In the genomic region with DNA sequence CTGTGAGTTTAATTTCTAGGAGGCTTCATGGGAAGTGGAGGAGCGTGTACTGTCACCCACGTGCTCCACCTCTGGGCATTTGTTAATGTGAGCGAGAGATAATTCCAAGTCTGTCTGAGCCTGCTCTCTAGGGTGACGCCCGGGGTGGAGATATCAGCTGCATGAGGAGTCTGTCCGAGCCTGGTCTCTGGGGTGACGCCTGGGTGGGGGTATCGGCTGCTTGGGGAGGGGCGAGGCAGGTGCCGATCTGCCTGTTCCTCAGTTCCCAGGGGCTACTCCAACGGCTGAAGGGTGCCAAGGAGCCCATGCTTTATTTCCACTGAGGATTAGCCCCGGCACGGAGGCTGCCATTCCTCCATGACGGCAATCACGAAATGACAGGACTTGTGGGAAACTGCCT, we compare ENCODE assay signal across 15 cellular contexts.
DNase-seq lines count a peak whose midpoint lies in the region; ATAC-seq and TF ChIP-seq lines count a peak whose summit lies in the region.
"Had no signal": no experiment of that assay in that cellular context is flagged by ENCODE, and none has a peak within 500 bp of the region (broad histone marks: within the 10 kb centered on the region; RNA-seq: fewer than 3 reads in every experiment).

No MANE protein-coding gene starts in this region.

- H3K4me2 ChIP-seq in GM23338: no peak overlapping the region

- H3K4me3 ChIP-seq in lower lobe of right lung: no peak overlapping the region
- no peak overlapping the region for H3K4me3 ChIP-seq in GM23338

- H2AFZ ChIP-seq in GM23338: no peak overlapping the region

- DNase-seq in AG08395 (ENCODE audit: low spot score) (peak; percentile 5), COLO668 (lab: John Stamatoyannopoulos, UW; ENCODE audit: unreplicated experiment) (peak; percentile 16), lower lobe of right lung (peak; percentile 23), GM23338 (ENCODE audit: low spot score) (no peak), foreskin keratinocyte (no peak)
- no peak for DNase-seq in CD4-positive, alpha-beta T cell
- DNase-seq: ACHN; AML-193; Caco-2; CD8-positive, alpha-beta memory T cell; GOT3; H7; HFFc6 had no signal

- POLR2A ChIA-PET in CD4-positive, alpha-beta T cell (lab: Charles Lee): no interaction called here

- H3K9me2 ChIP-seq in GM23338 (ENCODE audit: insufficient read depth): no peaks in the 10 kb centered on the region

- no peaks in the 10 kb centered on the region for H3K9me3 Mint-ChIP-seq in CD4-positive, alpha-beta T cell
- no peaks in the 10 kb centered on the region for H3K9me3 Mint-ChIP-seq in GM23338
- H3K9me3 Mint-ChIP-seq: CD8-positive, alpha-beta memory T cell had no signal

- H3K36me3 ChIP-seq in lower lobe of right lung (no peaks in the 10 kb centered on the region), GM23338 (ENCODE audit: insufficient read depth) (no peaks in the 10 kb centered on the region; the same call in 1 of the 2 replicates)

- H3F3A ChIP-seq in GM23338 (replicated peaks; ENCODE audit: low read depth): no peaks in the 10 kb centered on the region

- H3K4me3 Mint-ChIP-seq in CD4-positive, alpha-beta T cell: no peak overlapping the region
- no peak overlapping the region for H3K4me3 Mint-ChIP-seq in GM23338
- H3K4me3 Mint-ChIP-seq: CD8-positive, alpha-beta memory T cell; HFFc6 had no signal

- no peaks in the 10 kb centered on the region for H3K27me3 Mint-ChIP-seq in CD4-positive, alpha-beta T cell
- H3K27me3 Mint-ChIP-seq in GM23338 (ENCODE audit: insufficient read depth, low read depth, poor library complexity): peaks cover 5% of the 10 kb centered on the region

- TF ChIP-seq CTCF in lower lobe of right lung (IDR thresholded peaks at IDR 0.05): no peak
- TF ChIP-seq CTCF in CD4-positive, alpha-beta T cell (IDR thresholded peaks at IDR 0.05): no peak
- no peak for TF ChIP-seq CTCF in GM23338 (conservative IDR thresholded peaks at IDR 0.05; ENCODE audit: low read depth in 2 of 2)
- no peak for TF ChIP-seq CTCF in foreskin keratinocyte (conservative IDR thresholded peaks at IDR 0.05)

- intact Hi-C loops in lower lobe of right lung (cut with DNase I): no loop called here
- intact Hi-C loops in CD4-positive, alpha-beta T cell (cut with DNase I, micrococcal nuclease): no loop called here

- no peak for ATAC-seq in lower lobe of right lung
- no peak for ATAC-seq in CD4-positive, alpha-beta T cell (ENCODE audit: poor library complexity)
- ATAC-seq in GM23338: no peak
- no peak for ATAC-seq in foreskin keratinocyte
- ATAC-seq: HCT116 had no signal

- no peaks in the 10 kb centered on the region for H3K79me2 ChIP-seq in GM23338 (replicated peaks; ENCODE audit: insufficient read depth)

- H4K20me1 ChIP-seq in GM23338 (replicated peaks; ENCODE audit: insufficient read depth): no peaks in the 10 kb centered on the region

- H3K9me3 ChIP-seq in lower lobe of right lung: no peaks in the 10 kb centered on the region
- no peaks in the 10 kb centered on the region for H3K9me3 ChIP-seq in CD4-positive, alpha-beta T cell (ENCODE audit: control insufficient read depth, low read length)
- H3K9me3 ChIP-seq: Caco-2 had no signal

- H3K4me1 ChIP-seq in lower lobe of right lung: no peaks in the 10 kb centered on the region
- H3K4me1 ChIP-seq in GM23338 (ENCODE audit: insufficient read depth): no peaks in the 10 kb centered on the region
- no peaks in the 10 kb centered on the region for H3K4me1 ChIP-seq in foreskin keratinocyte
- H3K4me1 ChIP-seq: Caco-2 had no signal

- H3K27me3 ChIP-seq in lower lobe of right lung (ENCODE audit: low read depth) (peaks cover 15% of the 10 kb centered on the region), GM23338 (ENCODE audit: insufficient read depth) (no peaks in the 10 kb centered on the region), foreskin keratinocyte (no peaks in the 10 kb centered on the region)
- H3K27me3 ChIP-seq in CD4-positive, alpha-beta T cell (ENCODE audit: control insufficient read depth, insufficient read depth, low read length): no peaks in the 10 kb centered on the region

- H3K27ac Mint-ChIP-seq in CD4-positive, alpha-beta T cell: no peak overlapping the region
- no peak overlapping the region for H3K27ac Mint-ChIP-seq in GM23338
- H3K27ac Mint-ChIP-seq: CD8-positive, alpha-beta memory T cell; HFFc6 had no signal

- H3K27ac ChIP-seq in lower lobe of right lung: no peak overlapping the region
- H3K27ac ChIP-seq in CD4-positive, alpha-beta T cell (ENCODE audit: low read depth, low read length): no peak overlapping the region
- no peak overlapping the region for H3K27ac ChIP-seq in GM23338 (ENCODE audit: low read depth)
- H3K27ac ChIP-seq in foreskin keratinocyte: no peak overlapping the region
- H3K27ac ChIP-seq: HL-60 had no signal

- H3K4me1 Mint-ChIP-seq in CD4-positive, alpha-beta T cell (ENCODE audit: low read depth): no peaks in the 10 kb centered on the region
- H3K4me1 Mint-ChIP-seq in GM23338: no peaks in the 10 kb centered on the region; the same call in 2 of the 3 replicates
- H3K4me1 Mint-ChIP-seq: CD8-positive, alpha-beta memory T cell had no signal

- CTCF ChIA-PET in CD4-positive, alpha-beta T cell (lab: Charles Lee): no interaction called here

- no peaks in the 10 kb centered on the region for H3K36me3 Mint-ChIP-seq in CD4-positive, alpha-beta T cell (ENCODE audit: low read depth)
- H3K36me3 Mint-ChIP-seq in GM23338 (ENCODE audit: low read depth): no peaks in the 10 kb centered on the region; the same call in 2 of the 3 replicates
- H3K36me3 Mint-ChIP-seq: CD8-positive, alpha-beta memory T cell had no signal

TF ChIP-seq in GM23338, 12 proteins besides CTCF, POLR2A, EP300 and RAD21 (continues in another document):
- no peak for TF ChIP-seq POLR2AphosphoS5 (IDR thresholded peaks at IDR 0.05; ENCODE audit: low read depth)
- TF ChIP-seq ZNF114 (CRISPR knock-in tag; IDR thresholded peaks at IDR 0.05): no peak
- TF ChIP-seq EZH2phosphoT487 (IDR thresholded peaks at IDR 0.05; ENCODE audit: unreplicated experiment): no peak
- no peak for TF ChIP-seq CREB1 (CRISPR knock-in tag; IDR thresholded peaks at IDR 0.05; ENCODE audit: low read depth)
- no peak for TF ChIP-seq NANOG (IDR thresholded peaks at IDR 0.05; ENCODE audit: borderline replicate concordance)
- no peak for TF ChIP-seq EZH2 (IDR thresholded peaks at IDR 0.05; ENCODE audit: low read depth, unreplicated experiment)
- TF ChIP-seq ZNF331 (CRISPR knock-in tag; IDR thresholded peaks at IDR 0.05; ENCODE audit: low read depth): no peak
- TF ChIP-seq JUNB (IDR thresholded peaks at IDR 0.05; ENCODE audit: unreplicated experiment): no peak
- TF ChIP-seq ZNF462 (CRISPR knock-in tag; IDR thresholded peaks at IDR 0.05): no peak

Comparison
In these comparisons a context has a peak if more than half of its experiments do, and no peak if none do; other contexts are left out.
1. DNase-seq: peak in AG08395 (single experiment), COLO668 (single experiment) and lower lobe of right lung (single experiment); none in CD4-positive, alpha-beta T cell (0 of 10), GM23338 (single experiment) and foreskin keratinocyte (0 of 2).